Comparison of ENCODE assay signal across 14 cellular contexts in genomic region chr7:45718464-45719330, GRCh38.
DNase-seq lines count a peak whose midpoint lies in the region; ATAC-seq and TF ChIP-seq lines count a peak whose summit lies in the region.
"Had no signal": no experiment of that assay in that cellular context is flagged by ENCODE, and none has a peak within 500 bp of the region (broad histone marks: within the 10 kb centered on the region; RNA-seq: fewer than 3 reads in every experiment).

No MANE protein-coding gene starts in this region.

- CTCF ChIA-PET in naive thymus-derived CD4-positive, alpha-beta T cell (lab: Charles Lee): no interaction called here

- in situ Hi-C loops in astrocyte of the spinal cord (cut with HindIII; ENCODE audit: low sequenced_read_pairs): no loop called here

- peaks cover 0 to 2% (median 0%) of the 10 kb centered on the region in 7 donors for H3K4me1 Mint-ChIP-seq in naive thymus-derived CD4-positive, alpha-beta T cell
- H3K4me1 Mint-ChIP-seq: brain had no signal

- peak; percentile 12 for ATAC-seq in naive thymus-derived CD4-positive, alpha-beta T cell
- no peak for ATAC-seq in GM21528 (IDR thresholded peaks at IDR 0.05; ENCODE audit: low FRiP score, unreplicated experiment)
- ATAC-seq: HCT116 had no signal

- no peaks in the 10 kb centered on the region for H3K27me3 Mint-ChIP-seq in naive thymus-derived CD4-positive, alpha-beta T cell
- H3K27me3 Mint-ChIP-seq: brain had no signal

- no peaks in the 10 kb centered on the region for H3K9me3 Mint-ChIP-seq in naive thymus-derived CD4-positive, alpha-beta T cell
- H3K9me3 Mint-ChIP-seq: brain had no signal

- no peak for TF ChIP-seq CTCF in astrocyte of the spinal cord (IDR thresholded peaks at IDR 0.05; ENCODE audit: low read depth, low read length)

- intact Hi-C loops in naive thymus-derived CD4-positive, alpha-beta T cell (cut with micrococcal nuclease): no loop called here

- no peak overlapping the region for H3K27ac ChIP-seq in naive thymus-derived CD4-positive, alpha-beta T cell (ENCODE audit: low read depth, low read length)
- H3K27ac ChIP-seq: thoracic aorta had no signal

- no peak overlapping the region for H3K27ac Mint-ChIP-seq in naive thymus-derived CD4-positive, alpha-beta T cell

- no peaks in the 10 kb centered on the region for H3K36me3 ChIP-seq in naive thymus-derived CD4-positive, alpha-beta T cell (ENCODE audit: control insufficient read depth in 2 of 3, insufficient read depth in 3 of 3, low read length in 3 of 3)
- H3K36me3 ChIP-seq: thoracic aorta had no signal

- H3K4me3 ChIP-seq in astrocyte of the spinal cord (ENCODE audit: low read depth, low read length): no peak overlapping the region
- no peak overlapping the region for H3K4me3 ChIP-seq in naive thymus-derived CD4-positive, alpha-beta T cell (ENCODE audit: low read length)
- H3K4me3 ChIP-seq: thoracic aorta had no signal

- peak; percentile 37 for DNase-seq in EL
- DNase-seq in LHCN-M2 (ENCODE audit: low read depth): peak; percentile 34
- DNase-seq in astrocyte of the spinal cord (ENCODE audit: low read depth, low spot score): peak; percentile 5
- no peak for DNase-seq in naive thymus-derived CD4-positive, alpha-beta T cell
- DNase-seq in DMS53 treated with DMSO at 0.1 percent for 48 hours (lab: John Stamatoyannopoulos, UW; ENCODE audit: unreplicated experiment): no peak
- no peak for DNase-seq in NOMO-1 treated with dmso at 0.1 percent for 144 hours (lab: John Stamatoyannopoulos, UW; ENCODE audit: unreplicated experiment)
- DNase-seq: activated gamma-delta T cell; kidney glomerular epithelial cell; stimulated activated CD4-positive, alpha-beta T cell treated with anti-CD3 and anti-CD28 coated beads, Interleukin-2, amount 100 ng/mL, for 48 hours; T1000 had no signal

- H3K9me3 ChIP-seq in naive thymus-derived CD4-positive, alpha-beta T cell (ENCODE audit: control insufficient read depth in 2 of 3, low read length in 3 of 3): no peaks in the 10 kb centered on the region
- H3K9me3 ChIP-seq: thoracic aorta had no signal

- no peaks in the 10 kb centered on the region for H3K27me3 ChIP-seq in naive thymus-derived CD4-positive, alpha-beta T cell (ENCODE audit: control insufficient read depth in 2 of 2, insufficient read depth in 2 of 2, low read length in 2 of 2)

- H3K4me1 ChIP-seq in naive thymus-derived CD4-positive, alpha-beta T cell (ENCODE audit: control insufficient read depth in 2 of 2, insufficient read depth in 2 of 2, low read length in 2 of 2): no peaks in the 10 kb centered on the region

- peaks cover 0 to 5% (median 2%) of the 10 kb centered on the region in 5 donors for H3K36me3 Mint-ChIP-seq in naive thymus-derived CD4-positive, alpha-beta T cell

- H3K4me3 Mint-ChIP-seq in naive thymus-derived CD4-positive, alpha-beta T cell: no peak overlapping the region
- H3K4me3 Mint-ChIP-seq: brain had no signal

- POLR2A ChIA-PET in naive thymus-derived CD4-positive, alpha-beta T cell (lab: Charles Lee): no interaction called here

Comparison
In these comparisons a context has a peak if more than half of its experiments do, and no peak if none do; other contexts are left out.
1. DNase-seq: peak in EL (single experiment), LHCN-M2 (single experiment) and astrocyte of the spinal cord (single experiment); none in naive thymus-derived CD4-positive, alpha-beta T cell (0 of 9), DMS53 treated with DMSO at 0.1 percent for 48 hours (single experiment) and NOMO-1 treated with dmso at 0.1 percent for 144 hours (single experiment).